ENCODE assay signal across 17 cellular contexts in genomic region chr3:56826831-56827722, GRCh38. TPM values are rescaled to one million over a fixed set of nuclear protein-coding genes. Genes with fewer than 3 reads are reported as not detected.
A peak's percentile ranks its signal among the peaks of the same experiment; 100 is the strongest.
DNase-seq lines count a peak whose midpoint lies in the region; ATAC-seq and TF ChIP-seq lines count a peak whose summit lies in the region.
"Had no signal": no experiment of that assay in that cellular context is flagged by ENCODE, and none has a peak within 500 bp of the region (broad histone marks: within the 10 kb centered on the region; RNA-seq: fewer than 3 reads in every experiment).

No MANE protein-coding gene starts in this region.

- intact Hi-C loops in activated CD8-positive, alpha-beta T cell treated with anti-CD3 and anti-CD28 coated beads for 36 hours (cut with micrococcal nuclease), result no loop called here
- intact Hi-C loops in mucosa of descending colon (cut with DNase I, micrococcal nuclease), result no loop called here

- H3K27ac Mint-ChIP-seq in activated CD8-positive, alpha-beta T cell treated with anti-CD3 and anti-CD28 coated beads for 36 hours, result no peak overlapping the region
- no peak overlapping the region for H3K27ac Mint-ChIP-seq in activated CD8-positive, alpha-beta T cell treated with anti-CD3 and anti-CD28 coated beads, Interleukin-2, amount 10 ng/mL, durations not matched to agents 7 days and 5 days

- no peaks in the 10 kb centered on the region for H3K27me3 ChIP-seq in WERI-Rb-1 (ENCODE audit: insufficient read depth, low read depth, severe bottlenecking)
- H3K27me3 ChIP-seq: brain microvascular endothelial cell, gastroesophageal sphincter, ovary, testis had no signal

- no peak overlapping the region for H3K27ac ChIP-seq in WERI-Rb-1
- H3K27ac ChIP-seq: brain microvascular endothelial cell, gastroesophageal sphincter, ovary, testis had no signal

- TF ChIP-seq CTCF in activated CD8-positive, alpha-beta T cell treated with anti-CD3 and anti-CD28 coated beads for 36 hours (IDR thresholded peaks at IDR 0.05), result no peak
- TF ChIP-seq CTCF in WERI-Rb-1 (IDR thresholded peaks at IDR 0.05; ENCODE audit: low read depth, low read length), result no peak
- no peak for TF ChIP-seq CTCF in mucosa of descending colon (IDR thresholded peaks at IDR 0.05)

- H3K4me3 ChIP-seq in WERI-Rb-1 (ENCODE audit: low read depth, low read length) (no peak overlapping the region), mucosa of descending colon (no peak overlapping the region)
- H3K4me3 ChIP-seq: gastroesophageal sphincter, ovary, testis had no signal

- POLR2A ChIA-PET in activated CD8-positive, alpha-beta T cell treated with anti-CD3 and anti-CD28 coated beads for 36 hours (lab: Charles Lee), result interaction anchor here (1.3 kb wide), 1 partner anchor 13 kb away, joined by 5 read pairs; no protein-coding TSS in a partner anchor
- POLR2A ChIA-PET in activated CD8-positive, alpha-beta T cell treated with anti-CD3 and anti-CD28 coated beads, Interleukin-2, amount 10 ng/mL, durations not matched to agents 7 days and 5 days (lab: Charles Lee), result interaction anchor here (0.8 kb wide), 1 partner anchor 17 kb away, joined by 3 read pairs; no protein-coding TSS in a partner anchor

- CTCF ChIA-PET in activated CD8-positive, alpha-beta T cell treated with anti-CD3 and anti-CD28 coated beads for 36 hours (lab: Charles Lee), result interaction anchor here (1.0 to 3.8 kb wide), 7 partner anchors 9 to 165 kb away, joined by 3 to 25 read pairs (median 6); no protein-coding TSS in a partner anchor
- CTCF ChIA-PET in activated CD8-positive, alpha-beta T cell treated with anti-CD3 and anti-CD28 coated beads, Interleukin-2, amount 10 ng/mL, durations not matched to agents 7 days and 5 days (lab: Charles Lee), result interaction anchor here (0.8 to 4.7 kb wide), 6 partner anchors 14 to 161 kb away, joined by 3 to 34 read pairs (median 4); partner anchors contain the start of gene ARHGEF3

- H3K9me3 Mint-ChIP-seq in activated CD8-positive, alpha-beta T cell treated with anti-CD3 and anti-CD28 coated beads for 36 hours, result no peaks in the 10 kb centered on the region
- H3K9me3 Mint-ChIP-seq in activated CD8-positive, alpha-beta T cell treated with anti-CD3 and anti-CD28 coated beads, Interleukin-2, amount 10 ng/mL, durations not matched to agents 7 days and 5 days (ENCODE audit: insufficient read depth), result no peaks in the 10 kb centered on the region

- no peak overlapping the region for H3K4me3 Mint-ChIP-seq in activated CD8-positive, alpha-beta T cell treated with anti-CD3 and anti-CD28 coated beads for 36 hours
- no peak overlapping the region for H3K4me3 Mint-ChIP-seq in activated CD8-positive, alpha-beta T cell treated with anti-CD3 and anti-CD28 coated beads, Interleukin-2, amount 10 ng/mL, durations not matched to agents 7 days and 5 days

- ATAC-seq in activated CD8-positive, alpha-beta T cell treated with anti-CD3 and anti-CD28 coated beads for 36 hours, result peak; percentile 64
- no peak for ATAC-seq in activated CD8-positive, alpha-beta T cell treated with anti-CD3 and anti-CD28 coated beads, Interleukin-2, amount 10 ng/mL, durations not matched to agents 7 days and 5 days
- peak; percentile 35 for ATAC-seq in mucosa of descending colon
- no peak for ATAC-seq in HG02588 (IDR thresholded peaks at IDR 0.05; ENCODE audit: unreplicated experiment)
- ATAC-seq: gastroesophageal sphincter had no signal

- H3K4me1 Mint-ChIP-seq in activated CD8-positive, alpha-beta T cell treated with anti-CD3 and anti-CD28 coated beads for 36 hours (ENCODE audit: low read depth), result peaks cover 44% of the 10 kb centered on the region
- H3K4me1 Mint-ChIP-seq in activated CD8-positive, alpha-beta T cell treated with anti-CD3 and anti-CD28 coated beads, Interleukin-2, amount 10 ng/mL, durations not matched to agents 7 days and 5 days (ENCODE audit: low read depth), result peaks cover 47% of the 10 kb centered on the region

- no peaks in the 10 kb centered on the region for H3K36me3 Mint-ChIP-seq in activated CD8-positive, alpha-beta T cell treated with anti-CD3 and anti-CD28 coated beads for 36 hours (ENCODE audit: low read depth)
- peaks cover 3% of the 10 kb centered on the region for H3K36me3 Mint-ChIP-seq in activated CD8-positive, alpha-beta T cell treated with anti-CD3 and anti-CD28 coated beads, Interleukin-2, amount 10 ng/mL, durations not matched to agents 7 days and 5 days (ENCODE audit: low read depth)

- no peaks in the 10 kb centered on the region for H3K4me1 ChIP-seq in mucosa of descending colon (ENCODE audit: low read depth)

- H3K9me3 ChIP-seq in WERI-Rb-1 (ENCODE audit: severe bottlenecking) (no peaks in the 10 kb centered on the region), mucosa of descending colon (no peaks in the 10 kb centered on the region)
- H3K9me3 ChIP-seq: gastroesophageal sphincter, ovary, testis had no signal

- H3K36me3 ChIP-seq in WERI-Rb-1 (no peaks in the 10 kb centered on the region), mucosa of descending colon (ENCODE audit: low read depth) (no peaks in the 10 kb centered on the region)
- H3K36me3 ChIP-seq: brain microvascular endothelial cell, gastroesophageal sphincter, ovary had no signal

- no peaks in the 10 kb centered on the region for H3K27me3 Mint-ChIP-seq in activated CD8-positive, alpha-beta T cell treated with anti-CD3 and anti-CD28 coated beads for 36 hours
- H3K27me3 Mint-ChIP-seq in activated CD8-positive, alpha-beta T cell treated with anti-CD3 and anti-CD28 coated beads, Interleukin-2, amount 10 ng/mL, durations not matched to agents 7 days and 5 days (ENCODE audit: low read depth), result no peaks in the 10 kb centered on the region

- DNase-seq in activated CD8-positive, alpha-beta T cell treated with anti-CD3 and anti-CD28 coated beads for 36 hours, result no peak
- no peak for DNase-seq in activated CD8-positive, alpha-beta T cell treated with anti-CD3 and anti-CD28 coated beads, Interleukin-2, amount 10 ng/mL, durations not matched to agents 7 days and 5 days
- peak; percentile 84 for DNase-seq in MV-4-11 (lab: John Stamatoyannopoulos, UW)
- peak; percentile 59 for DNase-seq in WERI-Rb-1
- DNase-seq in mucosa of descending colon, result no peak
- DNase-seq in NCI-H774 (lab: John Stamatoyannopoulos, UW), result no peak
- DNase-seq in NCI-H2227 (lab: John Stamatoyannopoulos, UW; ENCODE audit: unreplicated experiment), result no peak
- DNase-seq: activated CD4-positive, alpha-beta T cell treated with anti-CD3 and anti-CD28 coated beads, Interleukin-2, amount 50 U/mL, for 1 hour; activated effector memory CD4-positive, alpha-beta T cell treated with Interleukin-2 at 50 U/mL for 16 hours; brain microvascular endothelial cell; effector memory CD4-positive, alpha-beta T cell; NCI-H1105 treated with DMSO at 0.1 percent for 48 hours; NCI-H2227 treated with DMSO at 0.1 percent for 48 hours; ovary; testis had no signal

RNA-seq across cellular contexts. Expression of gene ARHGEF3, which starts 25.3 kb away (rescaled TPM):
- total RNA-seq in activated CD8-positive, alpha-beta T cell treated with anti-CD3 and anti-CD28 coated beads for 36 hours, result 10 to 100 TPM; 63.0 to 66.5 TPM
- 100 to 1,000 TPM in 1 of 2 experiments, 10 to 100 TPM in 1; 94.6 to 101 TPM for total RNA-seq in activated CD8-positive, alpha-beta T cell treated with anti-CD3 and anti-CD28 coated beads, Interleukin-2, amount 10 ng/mL, durations not matched to agents 7 days and 5 days
- 10 to 100 TPM; 10.1 to 34.5 (median 15.5) TPM for total RNA-seq in mucosa of descending colon

Comparison
In these comparisons a context has a peak if more than half of its experiments do, and no peak if none do; other contexts are left out.
1. ATAC-seq: peak in activated CD8-positive, alpha-beta T cell treated with anti-CD3 and anti-CD28 coated beads for 36 hours (single experiment) and mucosa of descending colon (single experiment); none in activated CD8-positive, alpha-beta T cell treated with anti-CD3 and anti-CD28 coated beads, Interleukin-2, amount 10 ng/mL, durations not matched to agents 7 days and 5 days (single experiment) and HG02588 (single experiment).
2. DNase-seq: peak in MV-4-11 (single experiment) and WERI-Rb-1 (single experiment); none in activated CD8-positive, alpha-beta T cell treated with anti-CD3 and anti-CD28 coated beads for 36 hours (single experiment), activated CD8-positive, alpha-beta T cell treated with anti-CD3 and anti-CD28 coated beads, Interleukin-2, amount 10 ng/mL, durations not matched to agents 7 days and 5 days (single experiment), mucosa of descending colon (0 of 3), NCI-H774 (single experiment) and NCI-H2227 (single experiment).